Comparison of ENCODE assay signal across 1 cellular context in the genomic region with DNA sequence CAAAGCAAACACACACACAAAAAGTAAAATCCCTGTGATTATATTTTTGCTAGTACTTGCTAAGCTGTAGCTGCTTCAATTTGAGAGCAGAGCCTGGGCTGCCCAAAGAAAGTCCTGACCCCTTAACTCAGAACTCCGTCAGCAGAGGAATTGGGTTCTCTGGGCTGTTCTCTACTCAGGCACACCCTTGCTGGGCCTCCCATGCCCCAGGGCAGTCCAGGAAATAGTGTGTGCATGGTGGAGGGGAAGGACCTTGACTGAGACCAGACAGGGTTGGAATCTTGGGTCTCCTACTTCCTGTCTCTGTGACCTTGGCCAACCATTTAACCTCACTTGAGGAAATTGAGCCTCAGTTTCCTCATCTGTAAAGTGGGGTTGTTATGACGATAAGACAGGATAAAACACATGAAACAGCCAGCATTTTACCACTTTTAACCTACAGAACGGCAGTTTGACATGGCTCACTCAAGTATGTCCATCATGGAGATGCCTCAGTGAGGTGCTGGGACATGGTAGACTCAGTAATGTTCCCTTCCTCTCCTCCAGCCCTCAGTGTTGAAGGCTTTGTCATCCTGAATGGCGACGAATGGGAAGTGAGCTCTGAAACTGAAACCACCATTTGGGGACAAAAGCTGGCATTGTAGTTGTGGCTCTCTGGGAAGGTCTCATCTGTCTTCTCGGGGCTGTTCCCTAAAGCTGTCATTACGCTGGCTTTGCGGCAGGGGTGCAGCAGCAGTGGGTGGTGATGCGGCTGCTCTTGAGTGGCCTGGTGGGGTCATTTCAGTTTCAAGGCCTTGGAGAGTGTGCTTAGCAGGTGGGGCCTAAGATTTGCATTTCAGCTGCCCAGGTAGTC.
TF ChIP-seq lines count a peak whose summit lies in the region.

No MANE protein-coding gene starts in this region.

TF ChIP-seq in HCT116, 20 proteins besides CTCF, POLR2A, EP300 and RAD21 (continued from another document):
- TF ChIP-seq, protein P1, sequence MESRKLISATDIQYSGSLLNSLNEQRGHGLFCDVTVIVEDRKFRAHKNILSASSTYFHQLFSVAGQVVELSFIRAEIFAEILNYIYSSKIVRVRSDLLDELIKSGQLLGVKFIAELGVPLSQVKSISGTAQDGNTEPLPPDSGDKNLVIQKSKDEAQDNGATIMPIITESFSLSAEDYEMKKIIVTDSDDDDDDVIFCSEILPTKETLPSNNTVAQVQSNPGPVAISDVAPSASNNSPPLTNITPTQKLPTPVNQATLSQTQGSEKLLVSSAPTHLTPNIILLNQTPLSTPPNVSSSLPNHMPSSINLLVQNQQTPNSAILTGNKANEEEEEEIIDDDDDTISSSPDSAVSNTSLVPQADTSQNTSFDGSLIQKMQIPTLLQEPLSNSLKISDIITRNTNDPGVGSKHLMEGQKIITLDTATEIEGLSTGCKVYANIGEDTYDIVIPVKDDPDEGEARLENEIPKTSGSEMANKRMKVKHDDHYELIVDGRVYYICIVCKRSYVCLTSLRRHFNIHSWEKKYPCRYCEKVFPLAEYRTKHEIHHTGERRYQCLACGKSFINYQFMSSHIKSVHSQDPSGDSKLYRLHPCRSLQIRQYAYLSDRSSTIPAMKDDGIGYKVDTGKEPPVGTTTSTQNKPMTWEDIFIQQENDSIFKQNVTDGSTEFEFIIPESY (IDR thresholded peaks at IDR 0.05; ENCODE audit: extremely low read depth, insufficient replicate concordance, low read length): no peak
- TF ChIP-seq CBX3 (IDR thresholded peaks at IDR 0.05; ENCODE audit: low read depth): no peak
- no peak for TF ChIP-seq TCF7L2 (IDR thresholded peaks at IDR 0.05; ENCODE audit: borderline replicate concordance, extremely low read depth, insufficient read depth, insufficient read length)
- no peak for TF ChIP-seq FOSL1 (IDR thresholded peaks at IDR 0.05; ENCODE audit: low read depth)
- TF ChIP-seq, protein P2, sequence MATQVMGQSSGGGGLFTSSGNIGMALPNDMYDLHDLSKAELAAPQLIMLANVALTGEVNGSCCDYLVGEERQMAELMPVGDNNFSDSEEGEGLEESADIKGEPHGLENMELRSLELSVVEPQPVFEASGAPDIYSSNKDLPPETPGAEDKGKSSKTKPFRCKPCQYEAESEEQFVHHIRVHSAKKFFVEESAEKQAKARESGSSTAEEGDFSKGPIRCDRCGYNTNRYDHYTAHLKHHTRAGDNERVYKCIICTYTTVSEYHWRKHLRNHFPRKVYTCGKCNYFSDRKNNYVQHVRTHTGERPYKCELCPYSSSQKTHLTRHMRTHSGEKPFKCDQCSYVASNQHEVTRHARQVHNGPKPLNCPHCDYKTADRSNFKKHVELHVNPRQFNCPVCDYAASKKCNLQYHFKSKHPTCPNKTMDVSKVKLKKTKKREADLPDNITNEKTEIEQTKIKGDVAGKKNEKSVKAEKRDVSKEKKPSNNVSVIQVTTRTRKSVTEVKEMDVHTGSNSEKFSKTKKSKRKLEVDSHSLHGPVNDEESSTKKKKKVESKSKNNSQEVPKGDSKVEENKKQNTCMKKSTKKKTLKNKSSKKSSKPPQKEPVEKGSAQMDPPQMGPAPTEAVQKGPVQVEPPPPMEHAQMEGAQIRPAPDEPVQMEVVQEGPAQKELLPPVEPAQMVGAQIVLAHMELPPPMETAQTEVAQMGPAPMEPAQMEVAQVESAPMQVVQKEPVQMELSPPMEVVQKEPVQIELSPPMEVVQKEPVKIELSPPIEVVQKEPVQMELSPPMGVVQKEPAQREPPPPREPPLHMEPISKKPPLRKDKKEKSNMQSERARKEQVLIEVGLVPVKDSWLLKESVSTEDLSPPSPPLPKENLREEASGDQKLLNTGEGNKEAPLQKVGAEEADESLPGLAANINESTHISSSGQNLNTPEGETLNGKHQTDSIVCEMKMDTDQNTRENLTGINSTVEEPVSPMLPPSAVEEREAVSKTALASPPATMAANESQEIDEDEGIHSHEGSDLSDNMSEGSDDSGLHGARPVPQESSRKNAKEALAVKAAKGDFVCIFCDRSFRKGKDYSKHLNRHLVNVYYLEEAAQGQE (IDR thresholded peaks at IDR 0.05; ENCODE audit: low read depth): no peak
- no peak for TF ChIP-seq SP1 (IDR thresholded peaks at IDR 0.05; ENCODE audit: low read depth)
- TF ChIP-seq POLR2AphosphoS5 (IDR thresholded peaks at IDR 0.05; ENCODE audit: low read depth, low read length): no peak
- TF ChIP-seq CEBPB (IDR thresholded peaks at IDR 0.05; ENCODE audit: low read depth): no peak
